ENCODE assay signal across 1 cellular context in genomic region chr9:71487046-71487445, GRCh38.
TF ChIP-seq lines count a peak whose summit lies in the region.

No MANE protein-coding gene starts in this region.

TF ChIP-seq in H1, 55 proteins besides CTCF, POLR2A, EP300 and RAD21:
- TF ChIP-seq RFX5 (IDR thresholded peaks at IDR 0.05; ENCODE audit: borderline replicate concordance, low read depth, low read length) = no peak
- no peak for TF ChIP-seq EZH2 (IDR thresholded peaks at IDR 0.05; ENCODE audit: low read depth, low read length, severe bottlenecking)
- no peak for TF ChIP-seq ASH2L (IDR thresholded peaks at IDR 0.05; ENCODE audit: low read length)
